Comparison of ENCODE assay signal across 34 cellular contexts in genomic region chr1:202687819-202688218, GRCh38. TPM values are rescaled to one million over a fixed set of nuclear protein-coding genes. Genes with fewer than 3 reads are reported as not detected.
"Had no signal": no experiment of that assay in that cellular context is flagged by ENCODE, and none has a peak within 500 bp of the region (broad histone marks: within the 10 kb centered on the region; RNA-seq: fewer than 3 reads in every experiment).

No MANE protein-coding gene starts in this region.

- H3K9me3 ChIP-seq: MG63 had no signal

- H3K36me3 ChIP-seq: MG63 had no signal

- DNase-seq: Karpas-422, Kasumi-1, MG63, MM.1S, MV-4-11, NCI-H1048, NCI-H1092, NCI-H1105, NCI-H1105 treated with DMSO at 0.1 percent for 48 hours, NCI-H1417 treated with DMSO at 0.1 percent for 48 hours, NCI-H1436, NCI-H1436 treated with DMSO at 0.1 percent for 48 hours, NCI-H146, NCI-H1694, NCI-H1694 treated with DMSO at 0.1 percent for 48 hours, NCI-H1930, NCI-H2029, NCI-H2029 treated with DMSO at 0.1 percent for 48 hours, NCI-H2081, NCI-H2081 treated with DMSO at 0.1 percent for 48 hours, NCI-H2107, NCI-H2171, NCI-H2171 treated with DMSO at 0.1 percent for 48 hours, NCI-H2227 treated with DMSO at 0.1 percent for 48 hours, NCI-H226, NCI-H345, NCI-H446, NCI-H446 treated with DMSO at 0.1 percent for 48 hours, NCI-H510A had no signal

- H3K4me3 ChIP-seq: MG63 had no signal

- H3K27ac ChIP-seq: KMS-11 had no signal

RNA-seq across cellular contexts. Expression of gene SYT2, which starts 22.4 kb away (rescaled TPM):
- total RNA-seq: LHCN-M2, M059J, MCF 10A, NCI-H460 had no signal
